9 cellular contexts compared by ENCODE assay signal in the genomic region with DNA sequence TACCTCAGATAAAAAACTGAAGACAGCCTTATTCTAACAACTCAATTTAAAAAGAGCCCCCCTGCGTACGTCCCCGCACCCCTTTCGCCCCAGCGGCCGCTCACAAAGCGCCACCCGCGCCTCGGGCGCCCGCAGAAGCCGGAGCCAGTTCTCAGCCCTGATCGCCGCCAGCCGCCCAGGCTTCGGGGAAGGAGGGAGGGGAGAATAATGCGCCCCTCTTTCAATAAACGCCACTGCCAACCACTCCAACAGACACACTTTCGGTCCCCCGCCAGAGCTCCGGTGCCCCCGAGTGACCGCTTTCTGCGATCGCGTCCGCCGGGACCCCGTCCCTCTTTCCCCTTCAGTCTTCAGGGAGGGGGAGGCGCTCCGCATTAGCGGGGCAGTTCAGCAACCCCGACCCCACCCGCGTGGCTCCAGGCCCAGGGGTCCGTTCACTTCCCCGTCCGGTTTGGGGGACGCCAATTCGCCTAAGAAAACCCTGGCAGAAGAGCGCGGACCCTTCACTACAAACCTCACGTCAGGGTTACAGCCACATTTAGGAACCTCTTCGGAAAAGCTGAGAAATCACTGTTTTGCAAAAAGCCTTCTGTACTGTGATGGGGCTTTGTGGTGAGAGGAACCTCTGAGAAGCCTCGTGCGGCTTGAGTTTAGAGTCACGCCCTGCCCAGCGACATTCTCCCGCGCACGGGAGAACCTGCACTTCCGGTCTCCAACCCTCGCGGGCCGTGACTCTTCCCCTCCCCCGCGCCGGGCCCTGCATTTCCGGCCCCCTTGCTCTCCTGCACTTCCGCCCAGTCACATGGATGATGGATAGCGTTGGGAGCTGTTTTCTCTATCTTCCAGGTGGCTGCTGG. TPM values are rescaled to one million over a fixed set of nuclear protein-coding genes. Genes with fewer than 3 reads are reported as not detected.
DNase-seq lines count a peak whose midpoint lies in the region; ATAC-seq and TF ChIP-seq lines count a peak whose summit lies in the region.
"Had no signal": no experiment of that assay in that cellular context is flagged by ENCODE, and none has a peak within 500 bp of the region (broad histone marks: within the 10 kb centered on the region; RNA-seq: fewer than 3 reads in every experiment).

No MANE protein-coding gene starts in this region.

- H3K4me3 Mint-ChIP-seq in CD4-positive, alpha-beta T cell = no peak overlapping the region
- H3K4me3 Mint-ChIP-seq in activated T-helper 1 cell treated with anti-CD3 and anti-CD28 coated beads, Interleukin-12 subunit alpha, Interleukin-12 subunit beta, Interleukin-2, Interleukin-4 antibody, amounts not matched to agents 30 ng/mL and 10 ng/mL and 1 ng/mL, durations not matched to agents 14 hours and 24 hours and 36 hours = no peak overlapping the region
- H3K4me3 Mint-ChIP-seq in CD4-positive, alpha-beta memory T cell = peak overlapping the region in 3 of 8 donors; percentile 26 to 62 (median 61)

- CTCF ChIA-PET in CD4-positive, alpha-beta T cell (lab: Charles Lee) = no interaction called here
- CTCF ChIA-PET in CD4-positive, alpha-beta memory T cell (lab: Charles Lee; ENCODE audit: partially characterized antibody) = no interaction called here

- peak overlapping the region in 58 of 59 donors; percentile 44 to 97 (median 92) for H3K27ac ChIP-seq in dorsolateral prefrontal cortex
- H3K27ac ChIP-seq in CD4-positive, alpha-beta T cell (ENCODE audit: low read depth, low read length) = no peak overlapping the region
- no peak overlapping the region for H3K27ac ChIP-seq in CD4-positive, alpha-beta memory T cell (ENCODE audit: low read depth, low read length)

- no peaks in the 10 kb centered on the region for H3K36me3 ChIP-seq in neuron (ENCODE audit: insufficient read depth, low read length)
- no peaks in the 10 kb centered on the region for H3K36me3 ChIP-seq in CD4-positive, alpha-beta memory T cell (ENCODE audit: insufficient read depth, low read length)

- H2AFZ ChIP-seq in neuron (ENCODE audit: low read depth, low read length) = peak overlapping the region; percentile 73

- intact Hi-C loops in dorsolateral prefrontal cortex (cut with DNase I) = loop anchor here in 1 of 2 donors (2.0 kb wide), 1 partner anchor 437 kb away; no protein-coding TSS in a partner anchor
- intact Hi-C loops in CD4-positive, alpha-beta T cell (cut with DNase I, micrococcal nuclease) = no loop called here
- intact Hi-C loops in activated T-helper 1 cell treated with anti-CD3 and anti-CD28 coated beads, Interleukin-12 subunit alpha, Interleukin-12 subunit beta, Interleukin-2, Interleukin-4 antibody, amounts not matched to agents 30 ng/mL and 10 ng/mL and 1 ng/mL, durations not matched to agents 14 hours and 24 hours and 36 hours (cut with micrococcal nuclease) = no loop called here
- intact Hi-C loops in CD4-positive, alpha-beta memory T cell (cut with micrococcal nuclease) = no loop called here

- no peaks in the 10 kb centered on the region for H3K4me1 ChIP-seq in neuron (ENCODE audit: insufficient read depth, low read length)
- no peaks in the 10 kb centered on the region for H3K4me1 ChIP-seq in CD4-positive, alpha-beta memory T cell (ENCODE audit: insufficient read depth, low read length)

- H3K27me3 ChIP-seq in dorsolateral prefrontal cortex (peaks cover 0 to 61% (median 17%) of the 10 kb centered on the region in 45 donors), neuron (ENCODE audit: insufficient read depth, low read length) (peaks cover 41% of the 10 kb centered on the region)
- H3K27me3 ChIP-seq in CD4-positive, alpha-beta T cell (ENCODE audit: control insufficient read depth, insufficient read depth, low read length) = peaks cover 7% of the 10 kb centered on the region
- H3K27me3 ChIP-seq in CD4-positive, alpha-beta memory T cell (ENCODE audit: insufficient read depth, low read length) = no peaks in the 10 kb centered on the region

- H3K9me3 ChIP-seq in neuron (ENCODE audit: low read length) = no peaks in the 10 kb centered on the region
- H3K9me3 ChIP-seq in CD4-positive, alpha-beta T cell (ENCODE audit: control insufficient read depth, low read length) = peaks cover 5% of the 10 kb centered on the region
- H3K9me3 ChIP-seq in CD4-positive, alpha-beta memory T cell (ENCODE audit: control insufficient read depth in 1 of 2, low read length in 2 of 2) = no peaks in the 10 kb centered on the region

- peak; percentile 63 for ATAC-seq in HG03442 (IDR thresholded peaks at IDR 0.05; ENCODE audit: unreplicated experiment)
- no peak for ATAC-seq in CD4-positive, alpha-beta T cell (ENCODE audit: poor library complexity)

- peak overlapping the region; percentile 31 to 76 (median 63) for H3K4me3 ChIP-seq in dorsolateral prefrontal cortex
- H3K4me3 ChIP-seq in neuron (ENCODE audit: low read length) = peak overlapping the region; percentile 38
- H3K4me3 ChIP-seq in CD4-positive, alpha-beta memory T cell (ENCODE audit: low read length in 2 of 2) = no peak overlapping the region

- H3K27ac Mint-ChIP-seq in CD4-positive, alpha-beta T cell = no peak overlapping the region
- H3K27ac Mint-ChIP-seq in activated T-helper 1 cell treated with anti-CD3 and anti-CD28 coated beads, Interleukin-12 subunit alpha, Interleukin-12 subunit beta, Interleukin-2, Interleukin-4 antibody, amounts not matched to agents 30 ng/mL and 10 ng/mL and 1 ng/mL, durations not matched to agents 14 hours and 24 hours and 36 hours = no peak overlapping the region
- H3K27ac Mint-ChIP-seq in CD4-positive, alpha-beta memory T cell = no peak overlapping the region

- peaks cover 7% of the 10 kb centered on the region for H3K9me3 Mint-ChIP-seq in CD4-positive, alpha-beta T cell
- peaks cover 9% of the 10 kb centered on the region for H3K9me3 Mint-ChIP-seq in activated T-helper 1 cell treated with anti-CD3 and anti-CD28 coated beads, Interleukin-12 subunit alpha, Interleukin-12 subunit beta, Interleukin-2, Interleukin-4 antibody, amounts not matched to agents 30 ng/mL and 10 ng/mL and 1 ng/mL, durations not matched to agents 14 hours and 24 hours and 36 hours
- peaks cover 0 to 53% (median 27%) of the 10 kb centered on the region in 8 donors for H3K9me3 Mint-ChIP-seq in CD4-positive, alpha-beta memory T cell

- peaks cover 8% of the 10 kb centered on the region for H3K4me1 Mint-ChIP-seq in CD4-positive, alpha-beta T cell (ENCODE audit: low read depth)
- H3K4me1 Mint-ChIP-seq in activated T-helper 1 cell treated with anti-CD3 and anti-CD28 coated beads, Interleukin-12 subunit alpha, Interleukin-12 subunit beta, Interleukin-2, Interleukin-4 antibody, amounts not matched to agents 30 ng/mL and 10 ng/mL and 1 ng/mL, durations not matched to agents 14 hours and 24 hours and 36 hours (ENCODE audit: low read depth) = no peaks in the 10 kb centered on the region
- peaks cover 0 to 17% (median 1%) of the 10 kb centered on the region in 4 donors for H3K4me1 Mint-ChIP-seq in CD4-positive, alpha-beta memory T cell

- no peaks in the 10 kb centered on the region for H3K36me3 Mint-ChIP-seq in CD4-positive, alpha-beta T cell (ENCODE audit: low read depth)
- no peaks in the 10 kb centered on the region for H3K36me3 Mint-ChIP-seq in activated T-helper 1 cell treated with anti-CD3 and anti-CD28 coated beads, Interleukin-12 subunit alpha, Interleukin-12 subunit beta, Interleukin-2, Interleukin-4 antibody, amounts not matched to agents 30 ng/mL and 10 ng/mL and 1 ng/mL, durations not matched to agents 14 hours and 24 hours and 36 hours (ENCODE audit: low read depth)
- H3K36me3 Mint-ChIP-seq in CD4-positive, alpha-beta memory T cell = peaks cover 0 to 11% of the 10 kb centered on the region in 2 donors

- peaks cover 59% of the 10 kb centered on the region for H3K27me3 Mint-ChIP-seq in CD4-positive, alpha-beta T cell
- peaks cover 6% of the 10 kb centered on the region for H3K27me3 Mint-ChIP-seq in activated T-helper 1 cell treated with anti-CD3 and anti-CD28 coated beads, Interleukin-12 subunit alpha, Interleukin-12 subunit beta, Interleukin-2, Interleukin-4 antibody, amounts not matched to agents 30 ng/mL and 10 ng/mL and 1 ng/mL, durations not matched to agents 14 hours and 24 hours and 36 hours (ENCODE audit: insufficient read depth)
- H3K27me3 Mint-ChIP-seq in CD4-positive, alpha-beta memory T cell = peaks cover 11 to 16% of the 10 kb centered on the region in 2 donors

- DNase-seq in DMS153 (lab: John Stamatoyannopoulos, UW) = peak; percentile 70
- DNase-seq in dorsolateral prefrontal cortex = peak in 7 of 10 donors; percentile 46 to 74 (median 67)
- no peak for DNase-seq in CD4-positive, alpha-beta T cell
- DNase-seq in activated T-cell treated with anti-CD3 and anti-CD28 coated beads, Interleukin-2, amount 50 U/mL, for 48 hours = no peak
- no peak for DNase-seq in activated T-helper 1 cell treated with anti-CD3 and anti-CD28 coated beads, Interleukin-12 subunit alpha, Interleukin-12 subunit beta, Interleukin-2, Interleukin-4 antibody, amounts not matched to agents 30 ng/mL and 10 ng/mL and 1 ng/mL, durations not matched to agents 14 hours and 24 hours and 36 hours (ENCODE audit: low spot score)
- no peak for DNase-seq in CD4-positive, alpha-beta memory T cell
- DNase-seq: stimulated activated naive CD4-positive, alpha-beta T cell had no signal

- no peak for TF ChIP-seq CTCF in dorsolateral prefrontal cortex (IDR thresholded peaks at IDR 0.05 in 54 of 56, conservative IDR thresholded peaks at IDR 0.05 in 2 of 56; ENCODE audit: low read depth in 1 of 56, partially characterized antibody in 56 of 56)
- TF ChIP-seq CTCF in CD4-positive, alpha-beta T cell (IDR thresholded peaks at IDR 0.05) = no peak

- POLR2A ChIA-PET in CD4-positive, alpha-beta T cell (lab: Charles Lee) = no interaction called here
- POLR2A ChIA-PET in CD4-positive, alpha-beta memory T cell (lab: Charles Lee; ENCODE audit: partially characterized antibody) = no interaction called here

RNA-seq across cellular contexts. Expression of gene FOXG1, which starts 18.7 kb away (rescaled TPM):
- total RNA-seq in dorsolateral prefrontal cortex = 10 to 100 TPM; 25.8 to 72.3 (median 52.9) TPM
- not detected for total RNA-seq in CD4-positive, alpha-beta T cell
- total RNA-seq in activated T-helper 1 cell treated with anti-CD3 and anti-CD28 coated beads, Interleukin-12 subunit alpha, Interleukin-12 subunit beta, Interleukin-2, Interleukin-4 antibody, amounts not matched to agents 30 ng/mL and 10 ng/mL and 1 ng/mL, durations not matched to agents 14 hours and 24 hours and 36 hours = not detected in 2 replicates
- not detected for total RNA-seq in CD4-positive, alpha-beta memory T cell
- not detected for polyA plus RNA-seq in CD4-positive, alpha-beta memory T cell

Comparison
In these comparisons a context has a peak if more than half of its experiments do, and no peak if none do; other contexts are left out.
1. DNase-seq: peak in DMS153 (single experiment) and dorsolateral prefrontal cortex (7 of 10); none in CD4-positive, alpha-beta T cell (0 of 10), activated T-cell treated with anti-CD3 and anti-CD28 coated beads, Interleukin-2, amount 50 U/mL, for 48 hours (0 of 2), activated T-helper 1 cell treated with anti-CD3 and anti-CD28 coated beads, Interleukin-12 subunit alpha, Interleukin-12 subunit beta, Interleukin-2, Interleukin-4 antibody, amounts not matched to agents 30 ng/mL and 10 ng/mL and 1 ng/mL, durations not matched to agents 14 hours and 24 hours and 36 hours (single experiment) and CD4-positive, alpha-beta memory T cell (0 of 5).
2. H3K27ac ChIP-seq: peak in dorsolateral prefrontal cortex (58 of 59); none in CD4-positive, alpha-beta T cell (single experiment) and CD4-positive, alpha-beta memory T cell (single experiment).
3. H3K4me3 ChIP-seq: peak in dorsolateral prefrontal cortex (59 of 59) and neuron (single experiment); none in CD4-positive, alpha-beta memory T cell (0 of 2).
4. RNA of gene FOXG1, which starts 18.7 kb away (total RNA-seq): 25.8 to 72.3 TPM in dorsolateral prefrontal cortex; not detected in CD4-positive, alpha-beta T cell, not detected in activated T-helper 1 cell treated with anti-CD3 and anti-CD28 coated beads, Interleukin-12 subunit alpha, Interleukin-12 subunit beta, Interleukin-2, Interleukin-4 antibody, amounts not matched to agents 30 ng/mL and 10 ng/mL and 1 ng/mL, durations not matched to agents 14 hours and 24 hours and 36 hours and not detected in CD4-positive, alpha-beta memory T cell; every median in the first group is over 10 times any median in the second.